In the genomic region with DNA sequence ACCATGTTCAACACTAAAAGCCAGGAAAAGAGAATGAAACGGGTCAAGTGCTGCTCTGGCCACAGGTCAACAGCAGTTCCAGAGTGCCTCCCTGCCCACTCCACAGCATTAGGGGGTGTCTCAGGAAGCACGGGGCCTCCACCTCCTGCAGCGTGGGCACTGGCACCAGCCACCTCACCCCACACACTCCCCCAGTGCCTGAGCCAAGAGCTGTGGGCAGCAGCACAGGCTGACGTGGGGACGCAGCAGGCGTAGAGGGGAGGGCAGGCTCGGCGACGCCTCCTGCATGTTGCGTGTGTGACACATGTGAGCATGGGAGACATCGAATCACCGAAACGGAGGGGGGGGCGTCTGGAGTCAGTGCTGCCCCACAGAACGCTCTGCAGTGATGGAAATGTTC, we compare ENCODE assay signal across 15 cellular contexts. TPM values are rescaled to one million over a fixed set of nuclear protein-coding genes. Genes with fewer than 3 reads are reported as not detected.
A peak's percentile ranks its signal among the peaks of the same experiment; 100 is the strongest.
DNase-seq lines count a peak whose midpoint lies in the region; ATAC-seq and TF ChIP-seq lines count a peak whose summit lies in the region.
"Had no signal": no experiment of that assay in that cellular context is flagged by ENCODE, and none has a peak within 500 bp of the region (broad histone marks: within the 10 kb centered on the region; RNA-seq: fewer than 3 reads in every experiment).

No MANE protein-coding gene starts in this region.

- TF ChIP-seq CTCF in IMR-90 (conservative IDR thresholded peaks at IDR 0.05; ENCODE audit: low read depth, low read length) (no peak), endothelial cell (IDR thresholded peaks at IDR 0.05; ENCODE audit: unreplicated experiment) (no peak), chondrocyte (IDR thresholded peaks at IDR 0.05) (no peak), testis (IDR thresholded peaks at IDR 0.05) (no peak)

- peaks cover 4 to 62% of the 10 kb centered on the region in 2 experiments; a peak in 3 of 4 replicates for H3K79me1 ChIP-seq in IMR-90 (ENCODE audit: low read depth in 1 of 2, low read length in 2 of 2)

- H3K27ac Mint-ChIP-seq in endothelial cell (ENCODE audit: unreplicated experiment) (peak overlapping the region; percentile 3), chondrocyte (ENCODE audit: unreplicated experiment) (no peak overlapping the region)

- no peaks in the 10 kb centered on the region for H3K4me1 ChIP-seq in IMR-90 (ENCODE audit: control insufficient read depth, insufficient read depth, low read length)
- H3K4me1 ChIP-seq in testis: no peaks in the 10 kb centered on the region
- H3K4me1 ChIP-seq: A549, BE2C had no signal

- H3K23ac ChIP-seq in IMR-90 (ENCODE audit: low read depth, low read length): no peak overlapping the region

- dilution Hi-C loops in IMR-90 (cut with HindIII; ENCODE audit: low sequenced_read_pairs, unreplicated experiment): no loop called here

- TF ChIP-seq POLR2A in IMR-90 (IDR thresholded peaks at IDR 0.05; ENCODE audit: low read depth, low read length) (no peak), testis (IDR thresholded peaks at IDR 0.05) (no peak)

- DNase-seq in IMR-90: no peak
- no peak for DNase-seq in endothelial cell (ENCODE audit: low spot score)
- no peak for DNase-seq in sciatic nerve (ENCODE audit: low spot score)
- no peak for DNase-seq in chondrocyte (ENCODE audit: low spot score)
- no peak for DNase-seq in testis
- DNase-seq: BE2C; CD4-positive, alpha-beta memory T cell; DMS79 treated with DMSO at 0.1 percent for 48 hours; EL; HCEC 1CT had no signal

- no peak overlapping the region for H4K8ac ChIP-seq in IMR-90 (ENCODE audit: low read depth in 2 of 2, low read length in 2 of 2)

- H2AFZ ChIP-seq in IMR-90 (replicated peaks; ENCODE audit: low read length, poor library complexity): no peak overlapping the region

- peaks cover 12% of the 10 kb centered on the region for H3K4me1 Mint-ChIP-seq in endothelial cell (ENCODE audit: unreplicated experiment)
- H3K4me1 Mint-ChIP-seq in chondrocyte (ENCODE audit: low read depth): no peaks in the 10 kb centered on the region

- H4K20me1 ChIP-seq in IMR-90 (ENCODE audit: insufficient read depth, low read length): peaks cover 17% of the 10 kb centered on the region

- H3K9me3 ChIP-seq in IMR-90 (ENCODE audit: control insufficient read depth, insufficient read depth, low read length): no peaks in the 10 kb centered on the region
- H3K9me3 ChIP-seq in testis: no peaks in the 10 kb centered on the region
- H3K9me3 ChIP-seq: A549, BE2C had no signal

- H2BK5ac ChIP-seq in IMR-90 (ENCODE audit: low read depth, low read length, poor library complexity, severe bottlenecking): no peak overlapping the region

- TF ChIP-seq RAD21 in IMR-90 (IDR thresholded peaks at IDR 0.05; ENCODE audit: low read length): no peak

- peaks cover 9% of the 10 kb centered on the region for H3K27me3 Mint-ChIP-seq in endothelial cell (ENCODE audit: unreplicated experiment)
- H3K27me3 Mint-ChIP-seq in chondrocyte (ENCODE audit: low read depth): no peaks in the 10 kb centered on the region
- H3K27me3 Mint-ChIP-seq: CD4-positive, alpha-beta memory T cell had no signal

- peak overlapping the region; percentile 24 for H2AK9ac ChIP-seq in IMR-90 (replicated peaks; ENCODE audit: low read depth, low read length, poor library complexity)

- no peak overlapping the region for H3K4me3 Mint-ChIP-seq in endothelial cell (ENCODE audit: unreplicated experiment)
- H3K4me3 Mint-ChIP-seq in chondrocyte (ENCODE audit: unreplicated experiment): no peak overlapping the region
- H3K4me3 Mint-ChIP-seq: CD4-positive, alpha-beta memory T cell had no signal

- H3K9ac ChIP-seq in IMR-90 (ENCODE audit: low read depth, low read length): no peak overlapping the region

- WGBS in IMR-90 (ENCODE audit: extremely low coverage in 2 of 2, insufficient read length in 1 of 2), 2 experiments: 87% methylated on average over 10 of the region's 15 CpGs; no CpG with 5 or more reads in 1 of the 2 experiments
- WGBS in testis, 2 donors: 87 to 89% methylated on average over 9 to 15 of the region's 15 CpGs

- no peak overlapping the region for H3K14ac ChIP-seq in IMR-90 (replicated peaks; ENCODE audit: low read depth, low read length)

- H3K36me3 Mint-ChIP-seq in endothelial cell (ENCODE audit: low read depth, unreplicated experiment) (peaks cover 24% of the 10 kb centered on the region), chondrocyte (ENCODE audit: low read depth) (peaks cover 17% of the 10 kb centered on the region)

- ATAC-seq in IMR-90 (ENCODE audit: low read depth) (no peak), sciatic nerve (peak; percentile 16), HG02852 (IDR thresholded peaks at IDR 0.05; ENCODE audit: unreplicated experiment) (no peak)
- ATAC-seq: A549 had no signal

- H4K91ac ChIP-seq in IMR-90 (ENCODE audit: insufficient read depth, low read depth, low read length): no peak overlapping the region

- H3K4ac ChIP-seq in IMR-90 (ENCODE audit: low read depth, low read length): no peak overlapping the region

- no peak overlapping the region for H3K56ac ChIP-seq in IMR-90 (ENCODE audit: extremely low read depth, insufficient read depth, low read length)

- in situ Hi-C loops in IMR-90 (cut with MboI; ENCODE audit: low sequenced_read_pairs): no loop called here

- no peak overlapping the region for H3K18ac ChIP-seq in IMR-90 (ENCODE audit: low read depth, low read length)

- no peaks in the 10 kb centered on the region for H3K9me1 ChIP-seq in IMR-90 (ENCODE audit: insufficient read depth, low read length)

- no peak overlapping the region for H2BK15ac ChIP-seq in IMR-90 (ENCODE audit: low read depth, low read length)

- H3K27me3 ChIP-seq in IMR-90 (ENCODE audit: control insufficient read depth, insufficient read depth, low read length): no peaks in the 10 kb centered on the region
- H3K27me3 ChIP-seq in testis: no peaks in the 10 kb centered on the region
- H3K27me3 ChIP-seq: BE2C had no signal

- no TSS peak for BruUV-seq in IMR-90 (replicated peaks; lab: Mats Ljungman, UMichigan)

- H3K4me2 ChIP-seq in IMR-90 (ENCODE audit: low read depth, low read length): no peak overlapping the region
- H3K4me2 ChIP-seq: A549 had no signal

- intact Hi-C loops in IMR-90 (cut with micrococcal nuclease): no loop called here
- intact Hi-C loops in sciatic nerve (cut with DNase I): no loop called here
- intact Hi-C loops in testis (cut with DNase I; ENCODE audit: low total_unique reads): loop anchor here (10.0 kb wide), 1 partner anchor 55 kb away; no protein-coding TSS in a partner anchor

- H3K9me3 Mint-ChIP-seq in endothelial cell (ENCODE audit: unreplicated experiment) (no peaks in the 10 kb centered on the region), chondrocyte (ENCODE audit: low read depth) (no peaks in the 10 kb centered on the region)
- H3K9me3 Mint-ChIP-seq: CD4-positive, alpha-beta memory T cell had no signal

- H3K36me3 ChIP-seq in IMR-90 (ENCODE audit: control insufficient read depth, insufficient read depth, low read length) (peaks cover 73% of the 10 kb centered on the region), testis (ENCODE audit: low read depth, missing control alignments) (no peaks in the 10 kb centered on the region)

- H2BK20ac ChIP-seq in IMR-90 (ENCODE audit: low read depth, low read length): no peak overlapping the region

- H3K27ac ChIP-seq in IMR-90 (ENCODE audit: insufficient read depth, low read length) (no peak overlapping the region), angular gyrus (ENCODE audit: low read depth, low read length) (peak overlapping the region; percentile 15), testis (no peak overlapping the region)
- H3K27ac ChIP-seq: A549, C4-2B had no signal

- H4K5ac ChIP-seq in IMR-90 (ENCODE audit: low read depth, low read length): no peak overlapping the region

- H2AK5ac ChIP-seq in IMR-90 (ENCODE audit: low read depth, low read length): no peak overlapping the region

- H2BK120ac ChIP-seq in IMR-90 (ENCODE audit: low read depth, low read length): no peak overlapping the region

- CTCF ChIA-PET in IMR-90 (lab: Yijun Ruan, JAX): interaction anchor here (1.6 kb wide), 1 partner anchor 10 kb away, joined by 3 read pairs; no protein-coding TSS in a partner anchor

- POLR2A ChIA-PET in IMR-90 (lab: Charles Lee; ENCODE audit: unreplicated experiment): no interaction called here

- H3K4me3 ChIP-seq in IMR-90 (ENCODE audit: insufficient read depth, low read depth, low read length) (no peak overlapping the region), testis (no peak overlapping the region)
- H3K4me3 ChIP-seq: A549 had no signal

TF ChIP-seq in IMR-90, 13 proteins besides CTCF, POLR2A, EP300 and RAD21:
- no peak for TF ChIP-seq NFE2L2 (IDR thresholded peaks at IDR 0.05; ENCODE audit: low read depth, low read length)
- TF ChIP-seq FOS (IDR thresholded peaks at IDR 0.05; ENCODE audit: low read depth, low read length): no peak
- no peak for TF ChIP-seq CHD1 (IDR thresholded peaks at IDR 0.05; ENCODE audit: low read depth, low read length)
- TF ChIP-seq RCOR1 (IDR thresholded peaks at IDR 0.05; ENCODE audit: insufficient replicate concordance, low read length): no peak

RNA-seq across cellular contexts. Expression of a gene that starts 21.4 kb away (rescaled TPM):
- total RNA-seq in IMR-90 (2012; rRNA removed) (9.2 and 10.6 TPM in 2 replicates), endothelial cell (ENCODE audit: unreplicated experiment) (46.7 TPM), sciatic nerve (19.3 TPM), chondrocyte (35.8 to 37.6 TPM (median 37.3 TPM) in 3 replicates), testis (10 to 100 TPM; 28.1 to 28.7 TPM)
- polyA plus RNA-seq in IMR-90 (2012; rRNA removed) (25.7 and 48.9 TPM in 2 replicates), testis (ENCODE audit: insufficient read depth, low read depth, low replicate concordance) (7.1 TPM)
- polyA plus RNA-seq in IMR-90 (2012; cell fraction: cytosol; rRNA removed): 61.5 and 62.1 TPM in 2 replicates
- 7.7 and 30.6 TPM in 2 replicates for polyA plus RNA-seq in IMR-90 (2012; cell fraction: nucleus; rRNA removed; ENCODE audit: low replicate concordance)

RNA-seq across cellular contexts. Expression of a gene that starts 43.8 kb away (rescaled TPM):
- total RNA-seq in IMR-90 (2012; rRNA removed) (3.9 and 5.3 TPM in 2 replicates), endothelial cell (ENCODE audit: unreplicated experiment) (56.7 TPM), sciatic nerve (50.4 TPM), chondrocyte (43.5 to 54.2 TPM (median 46.2 TPM) in 3 replicates), testis (10 to 100 TPM; 45.2 to 47.3 TPM)
- polyA plus RNA-seq in IMR-90 (2012; rRNA removed) (8.9 and 9.3 TPM in 2 replicates), testis (ENCODE audit: insufficient read depth, low read depth, low replicate concordance) (25.4 TPM)
- polyA plus RNA-seq in IMR-90 (2012; cell fraction: cytosol; rRNA removed): 5.1 and 5.9 TPM in 2 replicates
- polyA plus RNA-seq in IMR-90 (2012; cell fraction: nucleus; rRNA removed; ENCODE audit: low replicate concordance): 8.7 and 14.9 TPM in 2 replicates

RNA-seq across cellular contexts. Expression of a gene that starts 50.2 kb away (rescaled TPM):
- 0.36 and 0.56 TPM in 2 replicates for total RNA-seq in IMR-90 (2012; rRNA removed)
- polyA plus RNA-seq in IMR-90 (2012; rRNA removed): 5.7 and 7.4 TPM in 2 replicates
- polyA plus RNA-seq in IMR-90 (2012; cell fraction: cytosol; rRNA removed): 6.7 and 7.2 TPM in 2 replicates
- polyA plus RNA-seq in IMR-90 (2012; cell fraction: nucleus; rRNA removed; ENCODE audit: low replicate concordance): 6.1 and 23.6 TPM in 2 replicates
- total RNA-seq in endothelial cell (ENCODE audit: unreplicated experiment): 1.0 TPM
- total RNA-seq in sciatic nerve: 0.89 TPM
- 1.0 to 1.8 TPM (median 1.7 TPM) in 3 replicates for total RNA-seq in chondrocyte
- 1 to 10 TPM; 1.1 to 2.5 TPM for total RNA-seq in testis
- polyA plus RNA-seq in testis (ENCODE audit: insufficient read depth, low read depth, low replicate concordance): 1.1 TPM
- total RNA-seq: HT-29 had no signal
- polyA plus RNA-seq: CD4-positive, alpha-beta memory T cell had no signal
